29 cellular contexts compared by ENCODE assay signal in the genomic region with DNA sequence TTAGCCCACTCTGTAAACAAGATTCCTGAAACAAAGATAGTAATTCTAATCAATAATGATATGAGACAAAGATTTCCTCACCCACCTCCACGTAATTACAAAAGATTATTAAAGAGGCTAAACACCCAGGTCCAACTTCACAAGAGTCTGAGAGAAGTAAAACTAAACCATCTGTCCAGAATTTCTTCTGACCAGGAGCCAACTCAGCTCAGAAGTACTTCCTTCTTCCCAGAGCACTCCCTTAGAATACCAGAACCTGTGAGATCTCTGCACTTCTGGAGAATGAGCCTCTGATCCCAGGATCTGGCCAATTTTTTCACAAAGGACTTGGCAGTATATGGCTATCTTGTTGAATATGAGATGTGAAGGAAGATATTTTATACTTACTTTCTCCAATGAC.
"Had no signal": no experiment of that assay in that cellular context is flagged by ENCODE, and none has a peak within 500 bp of the region (broad histone marks: within the 10 kb centered on the region; RNA-seq: fewer than 3 reads in every experiment).

No MANE protein-coding gene starts in this region.

- H3K27me3 Mint-ChIP-seq: activated CD4-positive, alpha-beta T cell treated with anti-CD3 and anti-CD28 coated beads for 36 hours; natural killer cell treated with Interleukin-12 subunit alpha and Interleukin-12 subunit beta and Interleukin-15 and Interleukin-18, amount 100 ng/mL, for 72 hours had no signal

- H3K27me3 ChIP-seq: adrenal gland, body of pancreas, colonic mucosa, heart right ventricle, left lung, uterus had no signal

- H3K9me3 Mint-ChIP-seq: natural killer cell treated with Interleukin-12 subunit alpha and Interleukin-12 subunit beta and Interleukin-15 and Interleukin-18, amount 100 ng/mL, for 72 hours; T-cell; type B pancreatic cell had no signal

- H3K36me3 Mint-ChIP-seq: activated CD8-positive, alpha-beta memory T cell treated with anti-CD3 and anti-CD28 coated beads, Interleukin-2, amount 10 ng/mL, durations not matched to agents 7 days and 5 days; activated naive CD8-positive, alpha-beta T cell; natural killer cell treated with Interleukin-12 subunit alpha and Interleukin-12 subunit beta and Interleukin-15 and Interleukin-18, amount 100 ng/mL, for 72 hours; T-cell; type B pancreatic cell had no signal

- H3K4me3 Mint-ChIP-seq: activated CD4-positive, alpha-beta T cell treated with anti-CD3 and anti-CD28 coated beads for 36 hours; activated CD8-positive, alpha-beta memory T cell treated with anti-CD3 and anti-CD28 coated beads, Interleukin-2, amount 10 ng/mL, durations not matched to agents 7 days and 5 days; activated CD8-positive, alpha-beta T cell treated with anti-CD3 and anti-CD28 coated beads, Interleukin-2, amount 10 ng/mL, durations not matched to agents 7 days and 5 days; activated naive CD8-positive, alpha-beta T cell; natural killer cell treated with Interleukin-12 subunit alpha and Interleukin-12 subunit beta and Interleukin-15 and Interleukin-18, amount 100 ng/mL, for 72 hours; T-cell; type B pancreatic cell had no signal

- H3K27ac ChIP-seq: adrenal gland, body of pancreas, colonic mucosa, left lung, thoracic aorta, uterus had no signal

- H3K27ac Mint-ChIP-seq: activated CD4-positive, alpha-beta T cell treated with anti-CD3 and anti-CD28 coated beads for 36 hours; activated CD8-positive, alpha-beta memory T cell treated with anti-CD3 and anti-CD28 coated beads, Interleukin-2, amount 10 ng/mL, durations not matched to agents 7 days and 5 days; activated CD8-positive, alpha-beta T cell treated with anti-CD3 and anti-CD28 coated beads, Interleukin-2, amount 10 ng/mL, durations not matched to agents 7 days and 5 days; activated naive CD8-positive, alpha-beta T cell; natural killer cell treated with Interleukin-12 subunit alpha and Interleukin-12 subunit beta and Interleukin-15 and Interleukin-18, amount 100 ng/mL, for 72 hours; T-cell; type B pancreatic cell had no signal

- DNase-seq: activated CD4-positive, alpha-beta T cell treated with anti-CD3 and anti-CD28 coated beads for 36 hours; activated CD4-positive, CD25-positive, alpha-beta regulatory T cell; activated CD8-positive, alpha-beta memory T cell treated with anti-CD3 and anti-CD28 coated beads, Interleukin-2, amount 10 ng/mL, durations not matched to agents 7 days and 5 days; activated CD8-positive, alpha-beta T cell treated with anti-CD3 and anti-CD28 coated beads, Interleukin-2, amount 10 ng/mL, durations not matched to agents 7 days and 5 days; activated effector memory CD4-positive, alpha-beta T cell treated with Interleukin-2 at 50 U/mL for 16 hours; activated naive CD4-positive, alpha-beta T cell treated with Interleukin-2 at 50 U/mL for 16 hours; adrenal gland; aorta; body of pancreas; cerebellar nuclear complex; colonic mucosa; effector CD8-positive, alpha-beta T cell; erythroblast; foreskin melanocyte; heart right ventricle; kidney glomerular epithelial cell; left lung; mucosa of descending colon; posterior cingulate gyrus; right cardiac atrium; stimulated activated CD4-positive, alpha-beta T cell treated with anti-CD3 and anti-CD28 coated beads, Interleukin-2, amount 100 ng/mL, for 48 hours; stimulated activated naive CD8-positive, alpha-beta T cell treated with anti-CD3 and anti-CD28 coated beads, Interleukin-15, Interleukin-2, amounts not matched to agents 100 U/mL and 50 U/mL, for 24 hours; T-cell; uterus had no signal

- H3K9me3 ChIP-seq: adrenal gland, body of pancreas, colonic mucosa, left lung, mucosa of descending colon, thoracic aorta, uterus had no signal

- H3K4me1 Mint-ChIP-seq: activated CD4-positive, alpha-beta T cell treated with anti-CD3 and anti-CD28 coated beads for 36 hours; activated CD8-positive, alpha-beta memory T cell treated with anti-CD3 and anti-CD28 coated beads, Interleukin-2, amount 10 ng/mL, durations not matched to agents 7 days and 5 days; T-cell had no signal

- H3K4me3 ChIP-seq: adrenal gland, body of pancreas, colonic mucosa, heart right ventricle, left lung, lung, mucosa of descending colon, thoracic aorta, uterus had no signal

- ATAC-seq: activated CD4-positive, alpha-beta T cell treated with anti-CD3 and anti-CD28 coated beads for 36 hours; activated CD8-positive, alpha-beta memory T cell treated with anti-CD3 and anti-CD28 coated beads, Interleukin-2, amount 10 ng/mL, durations not matched to agents 7 days and 5 days; activated CD8-positive, alpha-beta T cell treated with anti-CD3 and anti-CD28 coated beads, Interleukin-2, amount 10 ng/mL, durations not matched to agents 7 days and 5 days; body of pancreas; left lung; mucosa of descending colon; natural killer cell treated with Interleukin-12 subunit alpha and Interleukin-12 subunit beta and Interleukin-15 and Interleukin-18, amount 100 ng/mL, for 72 hours; right cardiac atrium; stimulated activated naive CD8-positive, alpha-beta T cell treated with anti-CD3 and anti-CD28 coated beads, Interleukin-15, Interleukin-2, amounts not matched to agents 100 U/mL and 50 U/mL, for 24 hours; T-cell had no signal

- H3K36me3 ChIP-seq: adrenal gland, colonic mucosa, heart right ventricle, left lung, thoracic aorta, uterus had no signal
